ENCODE assay signal across 8 cellular contexts in genomic region chr7:66493235-66494181, GRCh38.
DNase-seq lines count a peak whose midpoint lies in the region; ATAC-seq, FAIRE-seq and TF ChIP-seq lines count a peak whose summit lies in the region.

No MANE protein-coding gene starts in this region.

- H3K27ac ChIP-seq in DOHH2 (ENCODE audit: low read depth, low read length) = peak overlapping the region; percentile 40
- peak overlapping the region; percentile 74 for H3K27ac ChIP-seq in KOPT-K1 (ENCODE audit: low read depth, low read length, poor library complexity, severe bottlenecking)
- peak overlapping the region; percentile 94 for H3K27ac ChIP-seq in fibroblast of lung (ENCODE audit: insufficient read depth, low read length)

- H3K9me3 Mint-ChIP-seq in naive thymus-derived CD8-positive, alpha-beta T cell = no peaks in the 10 kb centered on the region

- peak overlapping the region; percentile 73 for H3K9ac ChIP-seq in fibroblast of lung (ENCODE audit: insufficient read depth, low read length)

- ATAC-seq in GM21786 (IDR thresholded peaks at IDR 0.05; ENCODE audit: unreplicated experiment) = peak; percentile 98
- ATAC-seq in naive thymus-derived CD8-positive, alpha-beta T cell = peak; percentile 88 to 95

- H3K27ac Mint-ChIP-seq in naive thymus-derived CD8-positive, alpha-beta T cell = peak overlapping the region; percentile 94 to 99 (median 99)

- H3F3A ChIP-seq in DOHH2 (ENCODE audit: control insufficient read depth, insufficient read depth) = peaks cover 3% of the 10 kb centered on the region; the same call in 1 of the 2 replicates

- POLR2A ChIA-PET in naive thymus-derived CD8-positive, alpha-beta T cell (lab: Charles Lee) = interaction anchor here (0.5 to 2.1 kb wide), 25 partner anchors 10 to 1590 kb away, joined by 3 to 20 read pairs (median 4); partner anchors contain the start of genes CRCP, KCTD7, RABGEF1 and SBDS

- H3K36me3 ChIP-seq in DOHH2 (ENCODE audit: control insufficient read depth, low read length) (peaks cover 3% of the 10 kb centered on the region), KOPT-K1 (ENCODE audit: insufficient read depth, low read length) (no peaks in the 10 kb centered on the region), fibroblast of lung (ENCODE audit: control insufficient read depth, insufficient read depth, low read length) (no peaks in the 10 kb centered on the region)

- H3K9me3 ChIP-seq in DOHH2 (ENCODE audit: control insufficient read depth, insufficient read depth, low read length) (no peaks in the 10 kb centered on the region), KOPT-K1 (ENCODE audit: insufficient read depth, low read length, poor library complexity, severe bottlenecking) (no peaks in the 10 kb centered on the region), fibroblast of lung (ENCODE audit: control insufficient read depth, insufficient read depth, low read depth, low read length) (no peaks in the 10 kb centered on the region)

- H3K36me3 Mint-ChIP-seq in naive thymus-derived CD8-positive, alpha-beta T cell = peaks cover 0 to 10% (median 0%) of the 10 kb centered on the region in 3 donors

- peak overlapping the region; percentile 89 to 96 (median 94) for H3K4me3 Mint-ChIP-seq in naive thymus-derived CD8-positive, alpha-beta T cell

- no peaks in the 10 kb centered on the region for H4K20me1 ChIP-seq in DOHH2 (ENCODE audit: control insufficient read depth, insufficient read depth, low read depth, low read length)
- no peaks in the 10 kb centered on the region for H4K20me1 ChIP-seq in fibroblast of lung (ENCODE audit: control insufficient read depth, extremely low read depth, insufficient read depth, low read length)

- H3K4me3 ChIP-seq in DOHH2 (ENCODE audit: low read length) = peak overlapping the region; percentile 86
- peak overlapping the region; percentile 50 to 81 (median 68) for H3K4me3 ChIP-seq in fibroblast of lung (replicated peaks in 1 of 4; ENCODE audit: control extremely low read depth in 1 of 4, insufficient read depth in 1 of 4, low read depth in 3 of 4, low read length in 4 of 4)

- no peaks in the 10 kb centered on the region for H3K9me2 ChIP-seq in DOHH2 (replicated peaks; ENCODE audit: control insufficient read depth, low read length)

- H3K4me1 ChIP-seq in DOHH2 (ENCODE audit: control insufficient read depth, low read length) = peaks cover 13% of the 10 kb centered on the region
- H3K4me1 ChIP-seq in fibroblast of lung (ENCODE audit: control insufficient read depth, extremely low read depth, insufficient read depth, low read length) = no peaks in the 10 kb centered on the region

- DNase-seq in RCC 7860 (ENCODE audit: low spot score) = peak; percentile 97
- peak; percentile 90 to 94 for DNase-seq in activated T-helper 1 cell treated with anti-CD3 and anti-CD28 coated beads, Interleukin-2, amount 50 U/mL, for 16 hours (ENCODE audit: low read depth in 1 of 2, low spot score in 1 of 2)
- DNase-seq in fibroblast of lung (ENCODE audit: low read depth in 2 of 2) = peak; percentile 97 to 98
- peak; percentile 92 to 99 (median 96) for DNase-seq in naive thymus-derived CD8-positive, alpha-beta T cell
- peak; percentile 93 to 97 (median 95) for DNase-seq in stimulated activated naive CD4-positive, alpha-beta T cell (lab: John Stamatoyannopoulos, UW)

- H3K4me2 ChIP-seq in DOHH2 (ENCODE audit: low read length) (peak overlapping the region; percentile 88), fibroblast of lung (ENCODE audit: extremely low read depth, insufficient read depth, low read length) (peak overlapping the region; percentile 84)

- peaks cover 19% of the 10 kb centered on the region for H3K79me2 ChIP-seq in DOHH2 (ENCODE audit: control insufficient read depth, low read length)
- H3K79me2 ChIP-seq in fibroblast of lung (ENCODE audit: control insufficient read depth, insufficient read depth, low read length) = no peaks in the 10 kb centered on the region

- H3K27me3 Mint-ChIP-seq in naive thymus-derived CD8-positive, alpha-beta T cell = no peaks in the 10 kb centered on the region

- FAIRE-seq in RCC 7860 (lab: Jason Lieb, UNC) = peak; percentile 67

- TF ChIP-seq CTCF in DOHH2 (IDR thresholded peaks at IDR 0.05; ENCODE audit: low read depth, low read length, poor library complexity, severe bottlenecking) (peak; percentile 37), fibroblast of lung (conservative IDR thresholded peaks at IDR 0.05 in 1 of 2, IDR thresholded peaks at IDR 0.05 in 1 of 2; ENCODE audit: low read depth in 1 of 2, low read length in 2 of 2) (peak; percentile 9 to 34)

- H3K27me3 ChIP-seq in DOHH2 (ENCODE audit: control insufficient read depth, low read length) (no peaks in the 10 kb centered on the region), fibroblast of lung (ENCODE audit: control insufficient read depth, insufficient read depth, low read length) (no peaks in the 10 kb centered on the region)

- peaks cover 7 to 24% (median 16%) of the 10 kb centered on the region in 4 donors for H3K4me1 Mint-ChIP-seq in naive thymus-derived CD8-positive, alpha-beta T cell

- peak overlapping the region; percentile 92 for H2AFZ ChIP-seq in fibroblast of lung (ENCODE audit: low read length)

Comparison
In these comparisons a context has a peak if more than half of its experiments do, and no peak if none do; other contexts are left out.
1. Peak in every context shown above with its lines: DNase-seq, ATAC-seq, H3K4me3 ChIP-seq and H3K27ac ChIP-seq.
2. H3K27ac ChIP-seq: peak in every context shown above with its lines; median percentile 94 in fibroblast of lung; 74 in KOPT-K1; 40 in DOHH2.